Comparison of ENCODE assay signal across 12 cellular contexts in genomic region chr14:50063876-50064420, GRCh38. TPM values are rescaled to one million over a fixed set of nuclear protein-coding genes. Genes with fewer than 3 reads are reported as not detected.
DNase-seq lines count a peak whose midpoint lies in the region; ATAC-seq and TF ChIP-seq lines count a peak whose summit lies in the region.
"Had no signal": no experiment of that assay in that cellular context is flagged by ENCODE, and none has a peak within 500 bp of the region (broad histone marks: within the 10 kb centered on the region; RNA-seq: fewer than 3 reads in every experiment).

No MANE protein-coding gene starts in this region.

- no peaks in the 10 kb centered on the region for H3K36me3 ChIP-seq in CD4-positive, CD25-positive, alpha-beta regulatory T cell (ENCODE audit: control insufficient read depth, insufficient read depth, low read length)
- H3K36me3 ChIP-seq in GM23338 (ENCODE audit: insufficient read depth) = no peaks in the 10 kb centered on the region

- no peaks in the 10 kb centered on the region for H4K20me1 ChIP-seq in GM23338 (replicated peaks; ENCODE audit: insufficient read depth)

- H3K27ac Mint-ChIP-seq in CD4-positive, CD25-positive, alpha-beta regulatory T cell = peak overlapping the region; percentile 98 to 100 (median 98)
- H3K27ac Mint-ChIP-seq in GM23338 = no peak overlapping the region
- H3K27ac Mint-ChIP-seq in activated CD8-positive, alpha-beta memory T cell treated with anti-CD3 and anti-CD28 coated beads, Interleukin-2, amount 10 ng/mL, durations not matched to agents 7 days and 5 days = peak overlapping the region; percentile 100
- H3K27ac Mint-ChIP-seq in naive thymus-derived CD8-positive, alpha-beta T cell = peak overlapping the region; percentile 97 to 100 (median 98)

- TF ChIP-seq CTCF in GM23338 (conservative IDR thresholded peaks at IDR 0.05; ENCODE audit: low read depth in 2 of 2) = no peak

- no peaks in the 10 kb centered on the region for H3K27me3 Mint-ChIP-seq in CD4-positive, CD25-positive, alpha-beta regulatory T cell
- peaks cover 7% of the 10 kb centered on the region for H3K27me3 Mint-ChIP-seq in GM23338 (ENCODE audit: insufficient read depth, low read depth, poor library complexity)
- H3K27me3 Mint-ChIP-seq in activated CD8-positive, alpha-beta memory T cell treated with anti-CD3 and anti-CD28 coated beads, Interleukin-2, amount 10 ng/mL, durations not matched to agents 7 days and 5 days = no peaks in the 10 kb centered on the region
- no peaks in the 10 kb centered on the region for H3K27me3 Mint-ChIP-seq in naive thymus-derived CD8-positive, alpha-beta T cell

- H3F3A ChIP-seq in GM23338 (replicated peaks; ENCODE audit: low read depth) = no peaks in the 10 kb centered on the region; the same call in 1 of the 2 replicates

- H3K9me2 ChIP-seq in GM23338 (ENCODE audit: insufficient read depth) = no peaks in the 10 kb centered on the region

- no peaks in the 10 kb centered on the region for H3K9me3 ChIP-seq in CD4-positive, CD25-positive, alpha-beta regulatory T cell (ENCODE audit: control insufficient read depth in 2 of 2, low read length in 2 of 2)
- H3K9me3 ChIP-seq: psoas muscle had no signal

- peak overlapping the region; percentile 93 for H3K27ac ChIP-seq in CD4-positive, CD25-positive, alpha-beta regulatory T cell (ENCODE audit: insufficient read depth, low read length, poor library complexity, severe bottlenecking)
- no peak overlapping the region for H3K27ac ChIP-seq in GM23338 (ENCODE audit: low read depth)
- H3K27ac ChIP-seq: C4-2B, psoas muscle had no signal

- H3K36me3 Mint-ChIP-seq in CD4-positive, CD25-positive, alpha-beta regulatory T cell = peaks cover 14% of the 10 kb centered on the region
- H3K36me3 Mint-ChIP-seq in GM23338 (ENCODE audit: low read depth) = no peaks in the 10 kb centered on the region
- H3K36me3 Mint-ChIP-seq in activated CD8-positive, alpha-beta memory T cell treated with anti-CD3 and anti-CD28 coated beads, Interleukin-2, amount 10 ng/mL, durations not matched to agents 7 days and 5 days = peaks cover 25% of the 10 kb centered on the region
- H3K36me3 Mint-ChIP-seq in naive thymus-derived CD8-positive, alpha-beta T cell = peaks cover 0 to 10% (median 2%) of the 10 kb centered on the region in 3 donors

- no peaks in the 10 kb centered on the region for H3K79me2 ChIP-seq in GM23338 (replicated peaks; ENCODE audit: insufficient read depth)

- POLR2A ChIA-PET in naive thymus-derived CD8-positive, alpha-beta T cell (lab: Charles Lee) = interaction anchor here (0.7 to 6.1 kb wide), 12 partner anchors 18 to 211 kb away, joined by 4 to 133 read pairs (median 38); partner anchors contain the start of genes NEMF and VCPKMT

- peak overlapping the region in 2 of 4 donors; percentile 24 to 44 for H3K4me3 Mint-ChIP-seq in CD4-positive, CD25-positive, alpha-beta regulatory T cell
- no peak overlapping the region for H3K4me3 Mint-ChIP-seq in GM23338
- H3K4me3 Mint-ChIP-seq in activated CD8-positive, alpha-beta memory T cell treated with anti-CD3 and anti-CD28 coated beads, Interleukin-2, amount 10 ng/mL, durations not matched to agents 7 days and 5 days = no peak overlapping the region
- H3K4me3 Mint-ChIP-seq in naive thymus-derived CD8-positive, alpha-beta T cell = peak overlapping the region in 7 of 10 donors; percentile 19 to 88 (median 58)

- peaks cover 63% of the 10 kb centered on the region for H3K4me1 ChIP-seq in CD4-positive, CD25-positive, alpha-beta regulatory T cell (ENCODE audit: control insufficient read depth, insufficient read depth, low read length, poor library complexity, severe bottlenecking)
- H3K4me1 ChIP-seq in GM23338 (ENCODE audit: insufficient read depth) = peaks cover 27% of the 10 kb centered on the region

- H3K4me3 ChIP-seq in CD4-positive, CD25-positive, alpha-beta regulatory T cell (ENCODE audit: low read depth, low read length) = peak overlapping the region; percentile 52
- H3K4me3 ChIP-seq in GM23338 = no peak overlapping the region
- H3K4me3 ChIP-seq: psoas muscle had no signal

- ATAC-seq in CD4-positive, CD25-positive, alpha-beta regulatory T cell (ENCODE audit: low read depth in 2 of 2) = no peak
- no peak for ATAC-seq in GM23338
- ATAC-seq in activated CD8-positive, alpha-beta memory T cell treated with anti-CD3 and anti-CD28 coated beads, Interleukin-2, amount 10 ng/mL, durations not matched to agents 7 days and 5 days = no peak
- no peak for ATAC-seq in naive thymus-derived CD8-positive, alpha-beta T cell
- no peak for ATAC-seq in GM19452 (IDR thresholded peaks at IDR 0.05; ENCODE audit: unreplicated experiment)
- ATAC-seq: HCT116, psoas muscle had no signal

- peak overlapping the region; percentile 14; the same call in 1 of the 2 replicates for H2AFZ ChIP-seq in GM23338

- H3K9me3 Mint-ChIP-seq in CD4-positive, CD25-positive, alpha-beta regulatory T cell = no peaks in the 10 kb centered on the region
- H3K9me3 Mint-ChIP-seq in GM23338 = no peaks in the 10 kb centered on the region
- no peaks in the 10 kb centered on the region for H3K9me3 Mint-ChIP-seq in activated CD8-positive, alpha-beta memory T cell treated with anti-CD3 and anti-CD28 coated beads, Interleukin-2, amount 10 ng/mL, durations not matched to agents 7 days and 5 days (ENCODE audit: low read depth)
- no peaks in the 10 kb centered on the region for H3K9me3 Mint-ChIP-seq in naive thymus-derived CD8-positive, alpha-beta T cell

- no peaks in the 10 kb centered on the region for H3K27me3 ChIP-seq in CD4-positive, CD25-positive, alpha-beta regulatory T cell (ENCODE audit: control insufficient read depth, insufficient read depth, low read length)
- no peaks in the 10 kb centered on the region for H3K27me3 ChIP-seq in GM23338 (ENCODE audit: insufficient read depth)

- no peak overlapping the region for H3K4me2 ChIP-seq in GM23338

- H3K4me1 Mint-ChIP-seq in CD4-positive, CD25-positive, alpha-beta regulatory T cell = peaks cover 15 to 77% (median 49%) of the 10 kb centered on the region in 4 donors
- peaks cover 31% of the 10 kb centered on the region for H3K4me1 Mint-ChIP-seq in GM23338
- H3K4me1 Mint-ChIP-seq in activated CD8-positive, alpha-beta memory T cell treated with anti-CD3 and anti-CD28 coated beads, Interleukin-2, amount 10 ng/mL, durations not matched to agents 7 days and 5 days = peaks cover 79% of the 10 kb centered on the region
- peaks cover 40 to 88% (median 83%) of the 10 kb centered on the region in 4 donors for H3K4me1 Mint-ChIP-seq in naive thymus-derived CD8-positive, alpha-beta T cell

- CTCF ChIA-PET in activated CD8-positive, alpha-beta memory T cell treated with anti-CD3 and anti-CD28 coated beads, Interleukin-2, amount 10 ng/mL, durations not matched to agents 7 days and 5 days (lab: Charles Lee) = interaction anchor here (0.6 to 5.2 kb wide), 10 partner anchors 18 to 211 kb away, joined by 3 to 59 read pairs (median 4); partner anchors contain the start of gene NEMF

- no peak for DNase-seq in CD4-positive, CD25-positive, alpha-beta regulatory T cell
- DNase-seq in GM23338 (ENCODE audit: low spot score) (no peak), DMS79 treated with DMSO at 0.1 percent for 48 hours (lab: John Stamatoyannopoulos, UW) (no peak), dermis blood vessel endothelial cell (no peak)
- DNase-seq in activated CD8-positive, alpha-beta memory T cell treated with anti-CD3 and anti-CD28 coated beads, Interleukin-2, amount 10 ng/mL, durations not matched to agents 7 days and 5 days = no peak
- DNase-seq in naive thymus-derived CD8-positive, alpha-beta T cell = no peak
- DNase-seq: GDM1, NCI-H226, psoas muscle had no signal

TF ChIP-seq in GM23338, 12 proteins besides CTCF, POLR2A, EP300 and RAD21:
- no peak for TF ChIP-seq REST (IDR thresholded peaks at IDR 0.05; ENCODE audit: unreplicated experiment)

RNA-seq across cellular contexts. Expression of gene VCPKMT, which starts 52.4 kb away (rescaled TPM):
- total RNA-seq in CD4-positive, CD25-positive, alpha-beta regulatory T cell = 30.0 TPM
- polyA plus RNA-seq in CD4-positive, CD25-positive, alpha-beta regulatory T cell = 10 to 100 TPM in 3 of 4 donors, 1 to 10 TPM in 1; 10.0 to 13.6 (median 12.0) TPM
- 8.0 and 12.3 TPM in 2 replicates for total RNA-seq in GM23338 (2014; rRNA removed; shearing (Covaris generic))
- polyA plus RNA-seq in GM23338 (2016; fragmentation: Nextera tagmentation; extraction: Ambion mirVana) = 12.6 and 15.8 TPM in 2 replicates
- total RNA-seq in activated CD8-positive, alpha-beta memory T cell treated with anti-CD3 and anti-CD28 coated beads, Interleukin-2, amount 10 ng/mL, durations not matched to agents 7 days and 5 days = 10 to 100 TPM; 12.0 to 14.5 TPM
- total RNA-seq in naive thymus-derived CD8-positive, alpha-beta T cell = 10 to 100 TPM; 22.3 to 26.0 TPM
- 10 to 100 TPM in 1 of 3 donors, 1 to 10 TPM in 2; 8.8 to 10.4 (median 9.5) TPM for polyA plus RNA-seq in naive thymus-derived CD8-positive, alpha-beta T cell
- 4.2 and 5.3 TPM in 2 replicates for total RNA-seq in dermis blood vessel endothelial cell

Comparison
In these comparisons a context has a peak if more than half of its experiments do, and no peak if none do; other contexts are left out.
1. H3K4me3 Mint-ChIP-seq: peak in naive thymus-derived CD8-positive, alpha-beta T cell (7 of 10); none in GM23338 (single experiment) and activated CD8-positive, alpha-beta memory T cell treated with anti-CD3 and anti-CD28 coated beads, Interleukin-2, amount 10 ng/mL, durations not matched to agents 7 days and 5 days (single experiment).